20 cellular contexts compared by ENCODE assay signal in genomic region chr17:55093358-55093757, GRCh38.
DNase-seq lines count a peak whose midpoint lies in the region; ATAC-seq and TF ChIP-seq lines count a peak whose summit lies in the region.
"Had no signal": no experiment of that assay in that cellular context is flagged by ENCODE, and none has a peak within 500 bp of the region (broad histone marks: within the 10 kb centered on the region; RNA-seq: fewer than 3 reads in every experiment).

No MANE protein-coding gene starts in this region.

- no peaks in the 10 kb centered on the region for H3K27me3 Mint-ChIP-seq in CD4-positive, alpha-beta memory T cell
- no peaks in the 10 kb centered on the region for H3K27me3 Mint-ChIP-seq in MCF 10A (ENCODE audit: insufficient read depth, unreplicated experiment)
- H3K27me3 Mint-ChIP-seq: IgD-negative memory B cell had no signal

- H3K4me3 Mint-ChIP-seq in CD4-positive, alpha-beta memory T cell: peak overlapping the region; percentile 9 to 64 (median 44)
- no peak overlapping the region for H3K4me3 Mint-ChIP-seq in MCF 10A (ENCODE audit: unreplicated experiment)
- H3K4me3 Mint-ChIP-seq: GM23338, IgD-negative memory B cell had no signal

- no peaks in the 10 kb centered on the region for H3K79me2 ChIP-seq in KMS-11 (ENCODE audit: insufficient read depth, low read depth)

- CTCF ChIA-PET in CD4-positive, alpha-beta memory T cell (lab: Charles Lee; ENCODE audit: partially characterized antibody): interaction anchor here (1.0 kb wide), 1 partner anchor 145 kb away, joined by 4 read pairs; no protein-coding TSS in a partner anchor
- CTCF ChIA-PET in MCF 10A (lab: Yijun Ruan, JAX): interaction anchor here (0.5 kb wide), 1 partner anchor 1514 kb away, joined by 3 read pairs; no protein-coding TSS in a partner anchor

- no peak overlapping the region for H3K9ac ChIP-seq in KMS-11
- H3K9ac ChIP-seq: BLaER1 had no signal

- DNase-seq in CD4-positive, alpha-beta memory T cell: peak in 3 of 5 donors; percentile 36 to 47 (median 45)
- DNase-seq in astrocyte of the hippocampus (ENCODE audit: low read depth, low spot score) (peak; percentile 8), iris pigment epithelial cell (ENCODE audit: low read depth) (peak; percentile 56), MCF 10A (ENCODE audit: unreplicated experiment) (no peak), superior temporal gyrus (ENCODE audit: extremely low spot score) (no peak), HPDE6-E6E7 (ENCODE audit: extremely low spot score) (no peak)
- DNase-seq: Kasumi-1, NCI-H1417 treated with DMSO at 0.1 percent for 48 hours, NCI-H187 treated with DMSO at 0.1 percent for 48 hours, NCI-H226, NCI-H524 treated with DMSO at 0.1 percent for 48 hours, PC-9, SIG-M5 had no signal

- no peaks in the 10 kb centered on the region for H3K9me3 ChIP-seq in CD4-positive, alpha-beta memory T cell (ENCODE audit: control insufficient read depth in 1 of 2, low read length in 2 of 2)
- H3K9me3 ChIP-seq: BLaER1 had no signal

- H3K4me1 Mint-ChIP-seq in CD4-positive, alpha-beta memory T cell: peaks cover 31 to 51% (median 42%) of the 10 kb centered on the region in 4 donors
- peaks cover 7% of the 10 kb centered on the region for H3K4me1 Mint-ChIP-seq in MCF 10A (ENCODE audit: insufficient read depth, unreplicated experiment)
- H3K4me1 Mint-ChIP-seq: IgD-negative memory B cell had no signal

- BruUV-seq in MCF 10A (replicated peaks; lab: Mats Ljungman, UMichigan): no TSS peak

- H3K4me3 ChIP-seq in CD4-positive, alpha-beta memory T cell (ENCODE audit: low read length in 2 of 2): peak overlapping the region in 1 of 2 donors; percentile 5
- no peak overlapping the region for H3K4me3 ChIP-seq in KMS-11 (IDR thresholded peaks at IDR 0.05; ENCODE audit: insufficient read depth, low read depth, low read length)
- H3K4me3 ChIP-seq: BLaER1, GM23338, PC-9 had no signal

- peak overlapping the region; percentile 49 for H3K4me2 ChIP-seq in KMS-11
- H3K4me2 ChIP-seq: BLaER1, GM23338, PC-9 had no signal

- peaks cover 2 to 6% of the 10 kb centered on the region in 2 donors for H3K36me3 Mint-ChIP-seq in CD4-positive, alpha-beta memory T cell
- no peaks in the 10 kb centered on the region for H3K36me3 Mint-ChIP-seq in MCF 10A (ENCODE audit: insufficient read depth, unreplicated experiment)

- peak overlapping the region; percentile 28 to 86 (median 68) for H3K27ac Mint-ChIP-seq in CD4-positive, alpha-beta memory T cell
- no peak overlapping the region for H3K27ac Mint-ChIP-seq in MCF 10A (ENCODE audit: low read depth, unreplicated experiment)
- H3K27ac Mint-ChIP-seq: GM23338, IgD-negative memory B cell had no signal

- no peaks in the 10 kb centered on the region for H3K9me3 Mint-ChIP-seq in CD4-positive, alpha-beta memory T cell
- H3K9me3 Mint-ChIP-seq in MCF 10A (ENCODE audit: unreplicated experiment): no peaks in the 10 kb centered on the region
- H3K9me3 Mint-ChIP-seq: GM23338, IgD-negative memory B cell had no signal

- POLR2A ChIA-PET in CD4-positive, alpha-beta memory T cell (lab: Charles Lee; ENCODE audit: partially characterized antibody): interaction anchor here (1.6 to 2.1 kb wide), 2 partner anchors 145 to 172 kb away, joined by 4 to 13 read pairs; no protein-coding TSS in a partner anchor
- POLR2A ChIA-PET in MCF 10A (lab: Yijun Ruan, JAX): no interaction called here

- H2AFZ ChIP-seq in KMS-11 (ENCODE audit: low read depth): peak overlapping the region; percentile 13; the same call in 1 of the 2 replicates
- H2AFZ ChIP-seq: GM23338, PC-9 had no signal

- no peak for ATAC-seq in GM19035 (IDR thresholded peaks at IDR 0.05; ENCODE audit: unreplicated experiment)
- ATAC-seq: GM23338, HCT116 had no signal

- TF ChIP-seq CTCF in KMS-11 (conservative IDR thresholded peaks at IDR 0.05; ENCODE audit: low read depth, low read length) (no peak), MCF 10A (IDR thresholded peaks at IDR 0.05; ENCODE audit: unreplicated experiment) (no peak)

- H3K27ac ChIP-seq in CD4-positive, alpha-beta memory T cell (ENCODE audit: low read depth, low read length): no peak overlapping the region
- H3K27ac ChIP-seq in KMS-11: peak overlapping the region; percentile 39
- H3K27ac ChIP-seq: BLaER1, PC-9, RWPE1 had no signal

- H3K27me3 ChIP-seq in CD4-positive, alpha-beta memory T cell (ENCODE audit: insufficient read depth, low read length): no peaks in the 10 kb centered on the region
- H3K27me3 ChIP-seq in KMS-11 (ENCODE audit: insufficient read depth, low read depth): no peaks in the 10 kb centered on the region
- H3K27me3 ChIP-seq: BLaER1 had no signal

- H4K20me1 ChIP-seq in KMS-11 (ENCODE audit: insufficient read depth): no peaks in the 10 kb centered on the region
- H4K20me1 ChIP-seq: BLaER1 had no signal

- H3K4me1 ChIP-seq in CD4-positive, alpha-beta memory T cell (ENCODE audit: insufficient read depth, low read length): peaks cover 65% of the 10 kb centered on the region
- H3K4me1 ChIP-seq in KMS-11 (ENCODE audit: low read depth, poor library complexity, severe bottlenecking): peaks cover 66% of the 10 kb centered on the region

- H3K36me3 ChIP-seq in CD4-positive, alpha-beta memory T cell (ENCODE audit: insufficient read depth, low read length): no peaks in the 10 kb centered on the region
- H3K36me3 ChIP-seq in KMS-11 (ENCODE audit: insufficient read depth): no peaks in the 10 kb centered on the region

- intact Hi-C loops in CD4-positive, alpha-beta memory T cell (cut with micrococcal nuclease): loop anchor here (2.0 kb wide), 1 partner anchor 145 kb away; no protein-coding TSS in a partner anchor
- intact Hi-C loops in MCF 10A (cut with micrococcal nuclease): no loop called here

Comparison
In these comparisons a context has a peak if more than half of its experiments do, and no peak if none do; other contexts are left out.
1. DNase-seq: peak in CD4-positive, alpha-beta memory T cell (3 of 5), astrocyte of the hippocampus (single experiment) and iris pigment epithelial cell (single experiment); none in MCF 10A (single experiment), superior temporal gyrus (single experiment) and HPDE6-E6E7 (single experiment).